ENCODE assay signal across 9 cellular contexts in genomic region chr11:18853086-18853720, GRCh38.
DNase-seq lines count a peak whose midpoint lies in the region; ATAC-seq lines count a peak whose summit lies in the region.
"Had no signal": no experiment of that assay in that cellular context is flagged by ENCODE, and none has a peak within 500 bp of the region (broad histone marks: within the 10 kb centered on the region; RNA-seq: fewer than 3 reads in every experiment).

No MANE protein-coding gene starts in this region.

- H3K9me3 Mint-ChIP-seq in activated naive CD8-positive, alpha-beta T cell treated with anti-CD3 and anti-CD28 coated beads, Interleukin-2, amount 10 ng/mL, durations not matched to agents 7 days and 5 days, result no peaks in the 10 kb centered on the region
- peaks cover 12% of the 10 kb centered on the region for H3K9me3 Mint-ChIP-seq in activated naive CD8-positive, alpha-beta T cell treated with anti-CD3 and anti-CD28 coated beads, Interleukin-2, amount 50 U/mL, for 24 hours

- peak; percentile 56 for ATAC-seq in activated naive CD8-positive, alpha-beta T cell treated with anti-CD3 and anti-CD28 coated beads, Interleukin-2, amount 10 ng/mL, durations not matched to agents 7 days and 5 days (ENCODE audit: low read depth)
- ATAC-seq in activated naive CD8-positive, alpha-beta T cell treated with anti-CD3 and anti-CD28 coated beads, Interleukin-2, amount 50 U/mL, for 24 hours, result no peak
- ATAC-seq in HG02678 (IDR thresholded peaks at IDR 0.05; ENCODE audit: unreplicated experiment) (peak; percentile 73), esophagus mucosa (peak; percentile 73)

- no peak overlapping the region for H3K4me3 Mint-ChIP-seq in activated naive CD8-positive, alpha-beta T cell treated with anti-CD3 and anti-CD28 coated beads, Interleukin-2, amount 10 ng/mL, durations not matched to agents 7 days and 5 days
- no peak overlapping the region for H3K4me3 Mint-ChIP-seq in activated naive CD8-positive, alpha-beta T cell treated with anti-CD3 and anti-CD28 coated beads, Interleukin-2, amount 50 U/mL, for 24 hours
- H3K4me3 Mint-ChIP-seq: activated naive CD8-positive, alpha-beta T cell had no signal

- H3K27me3 Mint-ChIP-seq in activated naive CD8-positive, alpha-beta T cell treated with anti-CD3 and anti-CD28 coated beads, Interleukin-2, amount 10 ng/mL, durations not matched to agents 7 days and 5 days, result peaks cover 27% of the 10 kb centered on the region
- H3K27me3 Mint-ChIP-seq in activated naive CD8-positive, alpha-beta T cell treated with anti-CD3 and anti-CD28 coated beads, Interleukin-2, amount 50 U/mL, for 24 hours, result peaks cover 31% of the 10 kb centered on the region

- H3K27ac Mint-ChIP-seq in activated naive CD8-positive, alpha-beta T cell treated with anti-CD3 and anti-CD28 coated beads, Interleukin-2, amount 10 ng/mL, durations not matched to agents 7 days and 5 days, result no peak overlapping the region
- no peak overlapping the region for H3K27ac Mint-ChIP-seq in activated naive CD8-positive, alpha-beta T cell treated with anti-CD3 and anti-CD28 coated beads, Interleukin-2, amount 50 U/mL, for 24 hours
- H3K27ac Mint-ChIP-seq: activated naive CD8-positive, alpha-beta T cell had no signal

- POLR2A ChIA-PET in activated naive CD8-positive, alpha-beta T cell treated with anti-CD3 and anti-CD28 coated beads, Interleukin-2, amount 10 ng/mL, durations not matched to agents 7 days and 5 days (lab: Charles Lee), result no interaction called here

- no peaks in the 10 kb centered on the region for H3K36me3 Mint-ChIP-seq in activated naive CD8-positive, alpha-beta T cell treated with anti-CD3 and anti-CD28 coated beads, Interleukin-2, amount 10 ng/mL, durations not matched to agents 7 days and 5 days
- H3K36me3 Mint-ChIP-seq in activated naive CD8-positive, alpha-beta T cell treated with anti-CD3 and anti-CD28 coated beads, Interleukin-2, amount 50 U/mL, for 24 hours (ENCODE audit: low read depth), result no peaks in the 10 kb centered on the region
- H3K36me3 Mint-ChIP-seq: activated naive CD8-positive, alpha-beta T cell had no signal

- DNase-seq in activated naive CD8-positive, alpha-beta T cell treated with anti-CD3 and anti-CD28 coated beads, Interleukin-2, amount 10 ng/mL, durations not matched to agents 7 days and 5 days, result no peak
- DNase-seq in activated naive CD8-positive, alpha-beta T cell treated with anti-CD3 and anti-CD28 coated beads, Interleukin-2, amount 50 U/mL, for 24 hours, result no peak
- peak; percentile 48 for DNase-seq in NCI-H526 treated with DMSO at 0.1 percent for 48 hours (lab: John Stamatoyannopoulos, UW)
- DNase-seq in superior temporal gyrus (ENCODE audit: extremely low spot score), result peak; percentile 11
- no peak for DNase-seq in COLO668 (lab: John Stamatoyannopoulos, UW; ENCODE audit: unreplicated experiment)
- no peak for DNase-seq in stimulated activated CD4-positive, alpha-beta T cell treated with anti-CD3 and anti-CD28 coated beads, Interleukin-4, amount 100 ng/mL, for 1 hour

- no peaks in the 10 kb centered on the region for H3K4me1 Mint-ChIP-seq in activated naive CD8-positive, alpha-beta T cell treated with anti-CD3 and anti-CD28 coated beads, Interleukin-2, amount 10 ng/mL, durations not matched to agents 7 days and 5 days
- H3K4me1 Mint-ChIP-seq in activated naive CD8-positive, alpha-beta T cell treated with anti-CD3 and anti-CD28 coated beads, Interleukin-2, amount 50 U/mL, for 24 hours, result no peaks in the 10 kb centered on the region

Comparison
In these comparisons a context has a peak if more than half of its experiments do, and no peak if none do; other contexts are left out.
1. DNase-seq: peak in NCI-H526 treated with DMSO at 0.1 percent for 48 hours (single experiment) and superior temporal gyrus (single experiment); none in activated naive CD8-positive, alpha-beta T cell treated with anti-CD3 and anti-CD28 coated beads, Interleukin-2, amount 10 ng/mL, durations not matched to agents 7 days and 5 days (single experiment), activated naive CD8-positive, alpha-beta T cell treated with anti-CD3 and anti-CD28 coated beads, Interleukin-2, amount 50 U/mL, for 24 hours (single experiment), COLO668 (single experiment) and stimulated activated CD4-positive, alpha-beta T cell treated with anti-CD3 and anti-CD28 coated beads, Interleukin-4, amount 100 ng/mL, for 1 hour (single experiment).